ENCODE assay signal across 8 cellular contexts in genomic region chr14:70013269-70013873, GRCh38.
DNase-seq lines count a peak whose midpoint lies in the region; ATAC-seq and TF ChIP-seq lines count a peak whose summit lies in the region.

No MANE protein-coding gene starts in this region.

- H3K4me3 ChIP-seq in lower lobe of right lung: no peak overlapping the region

- no peaks in the 10 kb centered on the region for H3K36me3 ChIP-seq in lower lobe of right lung

- DNase-seq in NCI-H2196 (lab: John Stamatoyannopoulos, UW; ENCODE audit: unreplicated experiment): peak; percentile 46
- no peak for DNase-seq in NCI-H2196 treated with DMSO at 0.1 percent for 48 hours (lab: John Stamatoyannopoulos, UW; ENCODE audit: unreplicated experiment)
- DNase-seq in HuH-7 (ENCODE audit: low spot score): peak; percentile 61
- DNase-seq in amniotic epithelial cell (ENCODE audit: low read depth): peak; percentile 10
- DNase-seq in lower lobe of right lung: no peak
- no peak for DNase-seq in GDM1 (lab: John Stamatoyannopoulos, UW)

- H3K9me3 ChIP-seq in lower lobe of right lung: no peaks in the 10 kb centered on the region

- intact Hi-C loops in lower lobe of right lung (cut with DNase I): no loop called here

- peak in 1 of 2 donors; percentile 33 for ATAC-seq in lower lobe of right lung
- no peak for ATAC-seq in HG03159 (IDR thresholded peaks at IDR 0.05; ENCODE audit: unreplicated experiment)
- no peak for ATAC-seq in HG02981 (IDR thresholded peaks at IDR 0.05; ENCODE audit: unreplicated experiment)

- peak; percentile 57 for TF ChIP-seq CTCF in lower lobe of right lung (IDR thresholded peaks at IDR 0.05)

- H3K27me3 ChIP-seq in lower lobe of right lung (ENCODE audit: low read depth): no peaks in the 10 kb centered on the region

- H3K4me1 ChIP-seq in lower lobe of right lung: peaks cover 2% of the 10 kb centered on the region

- H3K27ac ChIP-seq in lower lobe of right lung: no peak overlapping the region

Comparison
In these comparisons a context has a peak if more than half of its experiments do, and no peak if none do; other contexts are left out.
1. DNase-seq: peak in NCI-H2196 (single experiment), HuH-7 (single experiment) and amniotic epithelial cell (single experiment); none in NCI-H2196 treated with DMSO at 0.1 percent for 48 hours (single experiment), lower lobe of right lung (single experiment) and GDM1 (single experiment).